Comparison of ENCODE assay signal across 31 cellular contexts in genomic region chr9:121781701-121782464, GRCh38.
DNase-seq lines count a peak whose midpoint lies in the region; ATAC-seq and TF ChIP-seq lines count a peak whose summit lies in the region.
"Had no signal": no experiment of that assay in that cellular context is flagged by ENCODE, and none has a peak within 500 bp of the region (broad histone marks: within the 10 kb centered on the region; RNA-seq: fewer than 3 reads in every experiment).

No MANE protein-coding gene starts in this region.

- H3K27me3 ChIP-seq in uterus = no peaks in the 10 kb centered on the region
- H3K27me3 ChIP-seq: esophagus squamous epithelium, foreskin keratinocyte, heart right ventricle had no signal

- POLR2A ChIA-PET in activated CD8-positive, alpha-beta T cell treated with anti-CD3 and anti-CD28 coated beads for 36 hours (lab: Charles Lee) = no interaction called here

- peaks cover 25% of the 10 kb centered on the region for H3K4me1 Mint-ChIP-seq in chondrocyte (ENCODE audit: low read depth)
- peaks cover 55% of the 10 kb centered on the region for H3K4me1 Mint-ChIP-seq in nephron progenitor cell
- peaks cover 8% of the 10 kb centered on the region for H3K4me1 Mint-ChIP-seq in activated CD8-positive, alpha-beta T cell treated with anti-CD3 and anti-CD28 coated beads for 36 hours (ENCODE audit: low read depth)

- H3K4me3 Mint-ChIP-seq in chondrocyte (ENCODE audit: unreplicated experiment) (no peak overlapping the region), nephron progenitor cell (no peak overlapping the region)
- no peak overlapping the region for H3K4me3 Mint-ChIP-seq in activated CD8-positive, alpha-beta T cell treated with anti-CD3 and anti-CD28 coated beads for 36 hours
- H3K4me3 Mint-ChIP-seq: activated CD4-positive, alpha-beta T cell treated with anti-CD3 and anti-CD28 coated beads for 36 hours; activated naive CD8-positive, alpha-beta T cell treated with anti-CD3 and anti-CD28 coated beads, Interleukin-2, amount 10 ng/mL, durations not matched to agents 7 days and 5 days; activated T-cell treated with anti-CD3 and anti-CD28 coated beads, Interleukin-2, amount 50 U/mL, for 4 hours; dendritic cell treated with granulocyte-macrophage colony-stimulating factor and Interleukin-4, amounts not matched to agents 40 ng/mL and 50 ng/mL, for 4 days; naive thymus-derived CD8-positive, alpha-beta T cell; stimulated activated memory B cell treated with anti-CD40 and anti-IgM and Interleukin-4, amounts not matched to agents 10 μg/mL and 1 μg/mL and 100 μg/mL, for 72 hours had no signal

- TF ChIP-seq CTCF in chondrocyte (IDR thresholded peaks at IDR 0.05) (no peak), nephron progenitor cell (IDR thresholded peaks at IDR 0.05) (no peak), uterus (IDR thresholded peaks at IDR 0.05) (no peak)
- no peak for TF ChIP-seq CTCF in activated CD8-positive, alpha-beta T cell treated with anti-CD3 and anti-CD28 coated beads for 36 hours (IDR thresholded peaks at IDR 0.05)

- intact Hi-C loops in uterus (cut with DNase I; ENCODE audit: low total_unique reads) = no loop called here
- intact Hi-C loops in activated CD8-positive, alpha-beta T cell treated with anti-CD3 and anti-CD28 coated beads for 36 hours (cut with micrococcal nuclease) = no loop called here

- CTCF ChIA-PET in activated CD8-positive, alpha-beta T cell treated with anti-CD3 and anti-CD28 coated beads for 36 hours (lab: Charles Lee) = no interaction called here

- H3K9me3 ChIP-seq in uterus = no peaks in the 10 kb centered on the region
- H3K9me3 ChIP-seq: esophagus squamous epithelium had no signal

- DNase-seq in activated CD8-positive, alpha-beta memory T cell treated with anti-CD3 and anti-CD28 coated beads, Interleukin-2, amount 50 U/mL, for 48 hours = peak; percentile 45
- DNase-seq in activated CD8-positive, alpha-beta memory T cell treated with anti-CD3 and anti-CD28 coated beads, Interleukin-2, amount 50 U/mL, for 4 hours = no peak
- DNase-seq in chondrocyte (ENCODE audit: low spot score) (peak; percentile 84), nephron progenitor cell (no peak), uterus (no peak), NCI-H1092 (lab: John Stamatoyannopoulos, UW) (no peak)
- DNase-seq in activated CD8-positive, alpha-beta T cell treated with anti-CD3 and anti-CD28 coated beads for 36 hours = no peak
- DNase-seq: activated CD4-positive, alpha-beta T cell treated with anti-CD3 and anti-CD28 coated beads for 36 hours; activated gamma-delta T cell; activated T-cell treated with anti-CD3 and anti-CD28 coated beads, Interleukin-2, amount 50 U/mL, for 4 hours; AML-193; DMS 273 treated with DMSO at 0.1 percent for 48 hours; EL; esophagus squamous epithelium; foreskin keratinocyte; KBM-7; kidney glomerular epithelial cell; NCI-H1105; NCI-H187 treated with DMSO at 0.1 percent for 48 hours; NCI-H526; NK-92 treated with Interleukin-12 subunit alpha and Interleukin-12 subunit beta, amount 100 ng/mL, for 24 hours; stimulated activated CD4-positive, alpha-beta T cell treated with anti-CD3 and anti-CD28 coated beads, Interleukin-15, amount 100 ng/mL, for 24 hours; T-helper 2 cell had no signal

- H3K27me3 Mint-ChIP-seq in chondrocyte (ENCODE audit: low read depth) = no peaks in the 10 kb centered on the region
- H3K27me3 Mint-ChIP-seq in nephron progenitor cell (ENCODE audit: low read depth, poor library complexity) = peaks cover 6% of the 10 kb centered on the region
- no peaks in the 10 kb centered on the region for H3K27me3 Mint-ChIP-seq in activated CD8-positive, alpha-beta T cell treated with anti-CD3 and anti-CD28 coated beads for 36 hours
- H3K27me3 Mint-ChIP-seq: activated CD4-positive, alpha-beta T cell treated with anti-CD3 and anti-CD28 coated beads for 36 hours had no signal

- H3K27ac ChIP-seq in uterus = peak overlapping the region; percentile 30 to 67
- H3K27ac ChIP-seq: A549, esophagus squamous epithelium, foreskin keratinocyte had no signal

- peaks cover 48% of the 10 kb centered on the region for H3K36me3 Mint-ChIP-seq in chondrocyte (ENCODE audit: low read depth)
- peaks cover 46% of the 10 kb centered on the region for H3K36me3 Mint-ChIP-seq in nephron progenitor cell (ENCODE audit: low read depth)
- H3K36me3 Mint-ChIP-seq in activated CD8-positive, alpha-beta T cell treated with anti-CD3 and anti-CD28 coated beads for 36 hours (ENCODE audit: low read depth) = no peaks in the 10 kb centered on the region
- H3K36me3 Mint-ChIP-seq: activated naive CD8-positive, alpha-beta T cell treated with anti-CD3 and anti-CD28 coated beads, Interleukin-2, amount 10 ng/mL, durations not matched to agents 7 days and 5 days had no signal

- H3K9me3 Mint-ChIP-seq in chondrocyte (ENCODE audit: low read depth) = peaks cover 10% of the 10 kb centered on the region
- peaks cover 4% of the 10 kb centered on the region for H3K9me3 Mint-ChIP-seq in nephron progenitor cell
- H3K9me3 Mint-ChIP-seq in activated CD8-positive, alpha-beta T cell treated with anti-CD3 and anti-CD28 coated beads for 36 hours = peaks cover 3% of the 10 kb centered on the region
- H3K9me3 Mint-ChIP-seq: dendritic cell treated with granulocyte-macrophage colony-stimulating factor and Interleukin-4, amounts not matched to agents 40 ng/mL and 50 ng/mL, for 4 days had no signal

- no peak overlapping the region for H3K4me3 ChIP-seq in uterus
- H3K4me3 ChIP-seq: A549, esophagus squamous epithelium, heart right ventricle, lung had no signal

- no peak for TF ChIP-seq POLR2A in uterus (IDR thresholded peaks at IDR 0.05)

- peaks cover 0 to 4% of the 10 kb centered on the region in 2 donors for H3K4me1 ChIP-seq in uterus
- H3K4me1 ChIP-seq: A549, foreskin keratinocyte had no signal

- H3K27ac Mint-ChIP-seq in chondrocyte (ENCODE audit: unreplicated experiment) (no peak overlapping the region), nephron progenitor cell (peak overlapping the region; percentile 79)
- H3K27ac Mint-ChIP-seq in activated CD8-positive, alpha-beta T cell treated with anti-CD3 and anti-CD28 coated beads for 36 hours = no peak overlapping the region
- H3K27ac Mint-ChIP-seq: activated CD4-positive, alpha-beta T cell treated with anti-CD3 and anti-CD28 coated beads for 36 hours; activated naive CD8-positive, alpha-beta T cell treated with anti-CD3 and anti-CD28 coated beads, Interleukin-2, amount 10 ng/mL, durations not matched to agents 7 days and 5 days; dendritic cell treated with granulocyte-macrophage colony-stimulating factor and Interleukin-4, amounts not matched to agents 40 ng/mL and 50 ng/mL, for 4 days; stimulated activated memory B cell treated with anti-CD40 and anti-IgM and Interleukin-4, amounts not matched to agents 10 μg/mL and 1 μg/mL and 100 μg/mL, for 72 hours had no signal

- H3K36me3 ChIP-seq in uterus = no peaks in the 10 kb centered on the region

- ATAC-seq in activated CD8-positive, alpha-beta T cell treated with anti-CD3 and anti-CD28 coated beads for 36 hours = no peak
- ATAC-seq in HG02870 (IDR thresholded peaks at IDR 0.05; ENCODE audit: unreplicated experiment) = no peak
- ATAC-seq: A549; activated CD4-positive, alpha-beta T cell treated with anti-CD3 and anti-CD28 coated beads for 36 hours; activated T-cell treated with anti-CD3 and anti-CD28 coated beads, Interleukin-2, amount 50 U/mL, for 4 hours; foreskin keratinocyte; heart right ventricle; naive thymus-derived CD8-positive, alpha-beta T cell; stimulated activated memory B cell treated with anti-CD40 and anti-IgM and Interleukin-4, amounts not matched to agents 10 μg/mL and 1 μg/mL and 100 μg/mL, for 72 hours had no signal

Comparison
In these comparisons a context has a peak if more than half of its experiments do, and no peak if none do; other contexts are left out.
1. DNase-seq: peak in activated CD8-positive, alpha-beta memory T cell treated with anti-CD3 and anti-CD28 coated beads, Interleukin-2, amount 50 U/mL, for 48 hours (single experiment) and chondrocyte (single experiment); none in activated CD8-positive, alpha-beta memory T cell treated with anti-CD3 and anti-CD28 coated beads, Interleukin-2, amount 50 U/mL, for 4 hours (single experiment), nephron progenitor cell (single experiment), uterus (0 of 2), activated CD8-positive, alpha-beta T cell treated with anti-CD3 and anti-CD28 coated beads for 36 hours (single experiment) and NCI-H1092 (single experiment).